ENCODE assay signal across 9 cellular contexts in the genomic region with DNA sequence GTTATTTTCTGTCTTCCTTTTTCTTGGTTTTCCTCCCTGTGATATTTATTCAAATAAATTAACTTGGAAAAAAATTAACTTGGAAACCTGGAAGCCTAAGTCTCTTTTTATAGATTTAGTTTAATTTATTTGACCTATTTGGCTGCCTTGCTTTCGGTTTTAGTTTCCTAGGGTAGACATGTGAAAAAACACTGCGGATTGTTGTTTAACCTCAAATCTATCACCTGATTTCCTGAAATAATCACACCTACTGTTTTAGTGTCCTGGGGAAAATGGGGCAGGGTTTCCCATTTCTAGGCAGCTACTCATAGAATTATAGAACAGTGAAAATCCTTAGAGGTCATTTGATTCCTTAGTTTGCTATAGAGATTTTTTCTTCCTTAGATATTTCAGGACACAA.
"Had no signal": no experiment of that assay in that cellular context is flagged by ENCODE, and none has a peak within 500 bp of the region (broad histone marks: within the 10 kb centered on the region; RNA-seq: fewer than 3 reads in every experiment).

No MANE protein-coding gene starts in this region.

- H3K9me3 Mint-ChIP-seq: GM23338, H9 had no signal

- H2AFZ ChIP-seq: GM23338 had no signal

- H3K27ac Mint-ChIP-seq: GM23338, H9 had no signal

- DNase-seq: H9, HCEC 1CT, IMR-90, KG1 had no signal

- H3K4me3 ChIP-seq: GM23338, K562 had no signal

- FAIRE-seq: H1, H54, HTR-8/SVneo, K562 had no signal

- H3K4me1 Mint-ChIP-seq: GM23338, H9 had no signal

- H3K4me2 ChIP-seq: GM23338 had no signal

- H3K4me3 Mint-ChIP-seq: GM23338, H9 had no signal

- ATAC-seq: GM23338, K562 had no signal
